ENCODE assay signal across 25 cellular contexts in the genomic region with DNA sequence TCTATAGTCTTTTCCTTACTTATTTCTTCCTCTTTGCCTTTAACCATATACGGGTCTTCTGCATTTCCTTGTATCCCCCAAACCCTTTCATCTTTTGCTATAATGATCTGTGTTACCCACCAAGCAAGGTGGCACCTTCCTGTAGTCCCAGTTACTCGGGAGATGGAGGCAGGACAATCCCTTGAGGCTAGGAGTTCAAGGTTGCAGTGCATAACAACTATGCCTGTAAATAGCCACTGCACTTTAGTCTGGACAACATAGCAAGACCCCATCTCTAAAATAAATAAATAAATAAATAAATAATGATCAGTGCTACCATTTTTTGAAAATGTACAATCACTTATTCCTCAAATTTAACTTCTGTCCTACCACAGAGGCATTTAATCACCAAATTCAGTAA.
"Had no signal": no experiment of that assay in that cellular context is flagged by ENCODE, and none has a peak within 500 bp of the region (broad histone marks: within the 10 kb centered on the region; RNA-seq: fewer than 3 reads in every experiment).

No MANE protein-coding gene starts in this region.

- H3K4me3 Mint-ChIP-seq: nephron progenitor cell; stimulated activated memory B cell treated with anti-CD40 and anti-IgM and Interleukin-4, amounts not matched to agents 10 μg/mL and 1 μg/mL and 100 μg/mL, for 72 hours; stimulated activated naive CD8-positive, alpha-beta T cell treated with anti-CD3 and anti-CD28 coated beads, Interleukin-15, amount 100 ng/mL, for 72 hours had no signal

- DNase-seq: effector CD4-positive, alpha-beta T cell; foreskin fibroblast; gastrocnemius medialis; head of caudate nucleus; kidney; naive thymus-derived CD8-positive, alpha-beta T cell; nephron progenitor cell; occipital lobe; ovary; posterior cingulate gyrus; psoas muscle; spleen; stimulated activated CD4-positive, alpha-beta T cell treated with anti-CD3 and anti-CD28 coated beads, Interleukin-4, amount 100 ng/mL, for 4 hours; stimulated activated naive CD8-positive, alpha-beta T cell treated with anti-CD3 and anti-CD28 coated beads, Interleukin-15, amount 100 ng/mL, for 72 hours; transverse colon; upper lobe of right lung; uterus had no signal

- FAIRE-seq: kidney had no signal

- H3K27me3 ChIP-seq: gastrocnemius medialis, ovary, spleen, suprapubic skin, transverse colon, upper lobe of right lung, uterus had no signal

- H3K27ac Mint-ChIP-seq: stimulated activated memory B cell treated with anti-CD40 and anti-IgM and Interleukin-4, amounts not matched to agents 10 μg/mL and 1 μg/mL and 100 μg/mL, for 72 hours had no signal

- H3K27ac ChIP-seq: coronary artery, epithelial cell of prostate, gastrocnemius medialis, ovary, psoas muscle, skin epidermis, suprapubic skin, transverse colon, upper lobe of right lung, uterus had no signal

- H3K9me3 ChIP-seq: gastrocnemius medialis, ovary, psoas muscle, spleen, suprapubic skin, transverse colon, upper lobe of right lung, uterus had no signal

- H3K27me3 Mint-ChIP-seq: naive thymus-derived CD8-positive, alpha-beta T cell; stimulated activated memory B cell treated with anti-CD40 and anti-IgM and Interleukin-4, amounts not matched to agents 10 μg/mL and 1 μg/mL and 100 μg/mL, for 72 hours; stimulated activated naive CD8-positive, alpha-beta T cell treated with anti-CD3 and anti-CD28 coated beads, Interleukin-15, amount 100 ng/mL, for 72 hours had no signal

- H3K4me3 ChIP-seq: coronary artery, gastrocnemius medialis, ovary, psoas muscle, skin epidermis, spleen, suprapubic skin, transverse colon, upper lobe of right lung, uterus had no signal

- ATAC-seq: esophagus mucosa; gastrocnemius medialis; left lobe of liver; naive thymus-derived CD8-positive, alpha-beta T cell; psoas muscle; right cardiac atrium; stimulated activated memory B cell treated with anti-CD40 and anti-IgM and Interleukin-4, amounts not matched to agents 10 μg/mL and 1 μg/mL and 100 μg/mL, for 72 hours; stimulated activated naive CD8-positive, alpha-beta T cell treated with anti-CD3 and anti-CD28 coated beads, Interleukin-15, amount 100 ng/mL, for 72 hours; upper lobe of right lung had no signal

- H3K9me3 Mint-ChIP-seq: naive thymus-derived CD8-positive, alpha-beta T cell; nephron progenitor cell; stimulated activated memory B cell treated with anti-CD40 and anti-IgM and Interleukin-4, amounts not matched to agents 10 μg/mL and 1 μg/mL and 100 μg/mL, for 72 hours; stimulated activated naive CD8-positive, alpha-beta T cell treated with anti-CD3 and anti-CD28 coated beads, Interleukin-15, amount 100 ng/mL, for 72 hours had no signal

- H3K4me1 Mint-ChIP-seq: nephron progenitor cell had no signal

- H3K36me3 ChIP-seq: ovary, uterus had no signal
